4 cellular contexts compared by ENCODE assay signal in the genomic region with DNA sequence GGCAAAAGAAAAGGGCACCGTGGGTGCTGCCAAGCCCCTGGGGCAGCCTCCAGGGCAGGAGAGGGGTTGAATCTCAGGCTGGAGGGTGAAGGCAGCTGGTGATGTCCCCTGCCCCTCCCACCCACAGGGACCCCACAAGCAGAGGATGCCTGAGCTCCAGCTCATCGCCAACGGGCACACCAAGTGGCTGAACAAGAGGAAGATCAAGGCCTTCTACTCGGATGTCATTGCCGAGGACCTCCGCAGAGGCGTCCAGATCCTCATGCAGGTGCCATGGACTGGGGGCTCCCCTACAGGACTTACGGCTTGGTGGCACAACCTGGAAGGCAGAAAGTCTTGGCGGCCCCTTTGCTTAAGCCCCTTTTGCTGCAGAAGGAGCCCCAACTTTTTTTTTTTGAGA. TPM values are rescaled to one million over a fixed set of nuclear protein-coding genes. Genes with fewer than 3 reads are reported as not detected.
"Had no signal": no experiment of that assay in that cellular context is flagged by ENCODE, and none has a peak within 500 bp of the region (broad histone marks: within the 10 kb centered on the region; RNA-seq: fewer than 3 reads in every experiment).

No MANE protein-coding gene starts in this region.

- H3K4me3 ChIP-seq: GM12878 had no signal

- ATAC-seq: GM12878 had no signal

- DNase-seq: GDM1, GF-D8 had no signal

RNA-seq across cellular contexts. Expression of gene SLC12A3, which starts 21.8 kb away (rescaled TPM):
- total RNA-seq: G401 had no signal
